2 cellular contexts compared by ENCODE assay signal in genomic region chr3:157544501-157545139, GRCh38.
TF ChIP-seq lines count a peak whose summit lies in the region.

No MANE protein-coding gene starts in this region.

TF ChIP-seq in K562, 482 proteins besides CTCF, POLR2A, EP300 and RAD21:
- TF ChIP-seq ESRRA (IDR thresholded peaks at IDR 0.05; ENCODE audit: borderline replicate concordance, low read depth) (no peak), ZNF445 (CRISPR knock-in tag; IDR thresholded peaks at IDR 0.05; ENCODE audit: low read depth) (no peak), NFE2 (IDR thresholded peaks at IDR 0.05; ENCODE audit: low read depth) (0 out of 2 replicates have a peak, but pooled peaks have one; percentile 27), KLF16 (IDR thresholded peaks at IDR 0.05) (no peak), MAFG (tag; conservative IDR thresholded peaks at IDR 0.05) (0 out of 2 replicates have a peak, but pooled peaks have one; percentile 38), RBM34 (IDR thresholded peaks at IDR 0.05; ENCODE audit: borderline replicate concordance, insufficient read depth, low read length) (no peak), SAP30 (IDR thresholded peaks at IDR 0.05; ENCODE audit: borderline replicate concordance, insufficient read depth, low read depth, low read length, poor library complexity, severe bottlenecking) (no peak), CBFA2T2 (conservative IDR thresholded peaks at IDR 0.05) (no peak), SRSF3 (IDR thresholded peaks at IDR 0.05; ENCODE audit: insufficient read depth, low read length) (no peak), TAL1 (IDR thresholded peaks at IDR 0.05) (no peak), CTBP1 (IDR thresholded peaks at IDR 0.05; ENCODE audit: borderline replicate concordance) (no peak)
- TF ChIP-seq, protein P1, sequence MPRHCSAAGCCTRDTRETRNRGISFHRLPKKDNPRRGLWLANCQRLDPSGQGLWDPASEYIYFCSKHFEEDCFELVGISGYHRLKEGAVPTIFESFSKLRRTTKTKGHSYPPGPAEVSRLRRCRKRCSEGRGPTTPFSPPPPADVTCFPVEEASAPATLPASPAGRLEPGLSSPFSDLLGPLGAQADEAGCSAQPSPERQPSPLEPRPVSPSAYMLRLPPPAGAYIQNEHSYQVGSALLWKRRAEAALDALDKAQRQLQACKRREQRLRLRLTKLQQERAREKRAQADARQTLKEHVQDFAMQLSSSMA (CRISPR knock-in tag; IDR thresholded peaks at IDR 0.05): no peak
- TF ChIP-seq, protein P2, sequence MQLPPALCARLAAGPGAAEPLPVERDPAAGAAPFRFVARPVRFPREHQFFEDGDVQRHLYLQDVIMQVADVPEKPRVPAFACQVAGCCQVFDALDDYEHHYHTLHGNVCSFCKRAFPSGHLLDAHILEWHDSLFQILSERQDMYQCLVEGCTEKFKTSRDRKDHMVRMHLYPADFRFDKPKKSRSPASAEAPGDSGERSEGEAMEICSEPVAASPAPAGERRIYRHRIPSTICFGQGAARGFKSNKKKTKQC (CRISPR knock-in tag; IDR thresholded peaks at IDR 0.05): no peak

TF ChIP-seq in GM23338, 12 proteins besides CTCF, POLR2A, EP300 and RAD21:
- TF ChIP-seq, protein P3, sequence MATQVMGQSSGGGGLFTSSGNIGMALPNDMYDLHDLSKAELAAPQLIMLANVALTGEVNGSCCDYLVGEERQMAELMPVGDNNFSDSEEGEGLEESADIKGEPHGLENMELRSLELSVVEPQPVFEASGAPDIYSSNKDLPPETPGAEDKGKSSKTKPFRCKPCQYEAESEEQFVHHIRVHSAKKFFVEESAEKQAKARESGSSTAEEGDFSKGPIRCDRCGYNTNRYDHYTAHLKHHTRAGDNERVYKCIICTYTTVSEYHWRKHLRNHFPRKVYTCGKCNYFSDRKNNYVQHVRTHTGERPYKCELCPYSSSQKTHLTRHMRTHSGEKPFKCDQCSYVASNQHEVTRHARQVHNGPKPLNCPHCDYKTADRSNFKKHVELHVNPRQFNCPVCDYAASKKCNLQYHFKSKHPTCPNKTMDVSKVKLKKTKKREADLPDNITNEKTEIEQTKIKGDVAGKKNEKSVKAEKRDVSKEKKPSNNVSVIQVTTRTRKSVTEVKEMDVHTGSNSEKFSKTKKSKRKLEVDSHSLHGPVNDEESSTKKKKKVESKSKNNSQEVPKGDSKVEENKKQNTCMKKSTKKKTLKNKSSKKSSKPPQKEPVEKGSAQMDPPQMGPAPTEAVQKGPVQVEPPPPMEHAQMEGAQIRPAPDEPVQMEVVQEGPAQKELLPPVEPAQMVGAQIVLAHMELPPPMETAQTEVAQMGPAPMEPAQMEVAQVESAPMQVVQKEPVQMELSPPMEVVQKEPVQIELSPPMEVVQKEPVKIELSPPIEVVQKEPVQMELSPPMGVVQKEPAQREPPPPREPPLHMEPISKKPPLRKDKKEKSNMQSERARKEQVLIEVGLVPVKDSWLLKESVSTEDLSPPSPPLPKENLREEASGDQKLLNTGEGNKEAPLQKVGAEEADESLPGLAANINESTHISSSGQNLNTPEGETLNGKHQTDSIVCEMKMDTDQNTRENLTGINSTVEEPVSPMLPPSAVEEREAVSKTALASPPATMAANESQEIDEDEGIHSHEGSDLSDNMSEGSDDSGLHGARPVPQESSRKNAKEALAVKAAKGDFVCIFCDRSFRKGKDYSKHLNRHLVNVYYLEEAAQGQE (IDR thresholded peaks at IDR 0.05; ENCODE audit: unreplicated experiment): no peak
- no peak for TF ChIP-seq NANOG (IDR thresholded peaks at IDR 0.05; ENCODE audit: borderline replicate concordance)
